ENCODE assay signal across 16 cellular contexts in genomic region chr11:59574932-59575904, GRCh38. TPM values are rescaled to one million over a fixed set of nuclear protein-coding genes. Genes with fewer than 3 reads are reported as not detected.
DNase-seq lines count a peak whose midpoint lies in the region; ATAC-seq, FAIRE-seq and TF ChIP-seq lines count a peak whose summit lies in the region.
"Had no signal": no experiment of that assay in that cellular context is flagged by ENCODE, and none has a peak within 500 bp of the region (broad histone marks: within the 10 kb centered on the region; RNA-seq: fewer than 3 reads in every experiment).

No MANE protein-coding gene starts in this region.

- BruUV-seq in HepG2 (replicated peaks; lab: Mats Ljungman, UMichigan), result no TSS peak

- no peaks in the 10 kb centered on the region for H3K27me3 ChIP-seq in CD4-positive, CD25-positive, alpha-beta regulatory T cell (ENCODE audit: control insufficient read depth, insufficient read depth, low read length)
- no peaks in the 10 kb centered on the region for H3K27me3 ChIP-seq in HepG2 (ENCODE audit: control insufficient read depth in 1 of 2, insufficient read depth in 2 of 2, low read length in 2 of 2)
- H3K27me3 ChIP-seq: pancreas had no signal

- TF ChIP-seq EP300 in HepG2 (IDR thresholded peaks at IDR 0.05; ENCODE audit: low read depth in 2 of 2, low read length in 2 of 2) (no peak), HepG2 (CRISPR knock-in tag; IDR thresholded peaks at IDR 0.05; ENCODE audit: borderline replicate concordance) (no peak)

- no peak overlapping the region for H3K9ac ChIP-seq in HepG2 (ENCODE audit: insufficient read depth, low read depth, low read length)

- H3K4me2 ChIP-seq in HepG2 (ENCODE audit: low read depth, low read length), result no peak overlapping the region

- no peak overlapping the region for H3K4me3 Mint-ChIP-seq in CD4-positive, CD25-positive, alpha-beta regulatory T cell
- H3K4me3 Mint-ChIP-seq in T-helper 17 cell, result peak overlapping the region; percentile 31
- H3K4me3 Mint-ChIP-seq: T-helper 1 cell treated with Interleukin-12 subunit alpha and Interleukin-12 subunit beta and Interleukin-4 antibody, amounts not matched to agents 30 μg/mL and 1 μg/mL, for 36 hours had no signal

- H3K36me3 ChIP-seq in CD4-positive, CD25-positive, alpha-beta regulatory T cell (ENCODE audit: control insufficient read depth, insufficient read depth, low read length), result peaks cover 56% of the 10 kb centered on the region
- peaks cover 11 to 37% of the 10 kb centered on the region in 2 experiments for H3K36me3 ChIP-seq in HepG2 (replicated peaks in 1 of 2; ENCODE audit: control insufficient read depth in 1 of 2, insufficient read depth in 2 of 2, low read length in 2 of 2)

- CTCF ChIA-PET in HepG2 (lab: Yijun Ruan, JAX; ENCODE audit: low intra/inter-chr PET ratio, low total read pairs), result no interaction called here

- H3K27ac Mint-ChIP-seq in CD4-positive, CD25-positive, alpha-beta regulatory T cell, result peak overlapping the region in 2 of 3 donors; percentile 5 to 60
- H3K27ac Mint-ChIP-seq in T-helper 17 cell, result no peak overlapping the region
- H3K27ac Mint-ChIP-seq: T-helper 1 cell treated with Interleukin-12 subunit alpha and Interleukin-12 subunit beta and Interleukin-4 antibody, amounts not matched to agents 30 μg/mL and 1 μg/mL, for 36 hours had no signal

- no peak overlapping the region for H3K4me3 ChIP-seq in CD4-positive, CD25-positive, alpha-beta regulatory T cell (ENCODE audit: low read depth, low read length)
- no peak overlapping the region for H3K4me3 ChIP-seq in HepG2 (replicated peaks in 1 of 3; ENCODE audit: insufficient read depth in 1 of 3, low read depth in 2 of 3, low read length in 3 of 3)
- H3K4me3 ChIP-seq: pancreas had no signal

- 83% methylated on average over 6 of the region's 6 CpGs for WGBS in HepG2 (ENCODE audit: low lambda C conversion rate)

- TF ChIP-seq RAD21 in HepG2 (CRISPR knock-in tag; IDR thresholded peaks at IDR 0.05), result no peak

- no peak overlapping the region for H2AFZ ChIP-seq in HepG2 (ENCODE audit: low read length)

- H3K9me3 Mint-ChIP-seq in CD4-positive, CD25-positive, alpha-beta regulatory T cell, result peaks cover 0 to 2% (median 0%) of the 10 kb centered on the region in 7 donors
- H3K9me3 Mint-ChIP-seq: T-helper 1 cell treated with Interleukin-12 subunit alpha and Interleukin-12 subunit beta and Interleukin-4 antibody, amounts not matched to agents 30 μg/mL and 1 μg/mL, for 36 hours had no signal

- no peak overlapping the region for H3K27ac ChIP-seq in CD4-positive, CD25-positive, alpha-beta regulatory T cell (ENCODE audit: insufficient read depth, low read length, poor library complexity, severe bottlenecking)
- no peak overlapping the region for H3K27ac ChIP-seq in HepG2 (ENCODE audit: extremely low read length, insufficient read depth, low read length)
- H3K27ac ChIP-seq: pancreas had no signal

- H3K9me3 ChIP-seq in CD4-positive, CD25-positive, alpha-beta regulatory T cell (ENCODE audit: control insufficient read depth in 2 of 2, low read length in 2 of 2), result no peaks in the 10 kb centered on the region
- H3K9me3 ChIP-seq in T-helper 17 cell (ENCODE audit: control insufficient read depth, low read length, poor library complexity, severe bottlenecking) (no peaks in the 10 kb centered on the region), HepG2 (ENCODE audit: low read length) (no peaks in the 10 kb centered on the region)
- H3K9me3 ChIP-seq: pancreas had no signal

- intact Hi-C loops in HepG2 (cut with micrococcal nuclease; ENCODE audit: unreplicated experiment), result no loop called here
- intact Hi-C loops in sciatic nerve (cut with DNase I), result no loop called here

- in situ Hi-C loops in HepG2 (cut with HindIII; ENCODE audit: extremely low pct_ligation_motif_present, low pct_unique_long_range_greater_than_20kb), result no loop called here

- no peaks in the 10 kb centered on the region for H3K27me3 Mint-ChIP-seq in CD4-positive, CD25-positive, alpha-beta regulatory T cell
- H3K27me3 Mint-ChIP-seq in T-helper 17 cell, result no peaks in the 10 kb centered on the region

- H4K20me1 ChIP-seq in HepG2 (ENCODE audit: insufficient read depth, low read length), result no peaks in the 10 kb centered on the region

- no peak for TF ChIP-seq POLR2A in HepG2 (IDR thresholded peaks at IDR 0.05; ENCODE audit: insufficient read depth in 1 of 2, low read depth in 2 of 2, low read length in 2 of 2)

- FAIRE-seq in HepG2 (lab: Jason Lieb, UNC), result no peak
- FAIRE-seq: endothelial cell of umbilical vein, pancreas had no signal

- no peaks in the 10 kb centered on the region for H3K79me2 ChIP-seq in HepG2 (ENCODE audit: insufficient read depth, low read length)

- H3K4me1 ChIP-seq in CD4-positive, CD25-positive, alpha-beta regulatory T cell (ENCODE audit: control insufficient read depth, insufficient read depth, low read length, poor library complexity, severe bottlenecking), result no peaks in the 10 kb centered on the region
- peaks cover 12% of the 10 kb centered on the region; the same call in 1 of the 2 replicates for H3K4me1 ChIP-seq in HepG2 (ENCODE audit: insufficient read depth, low read length)
- H3K4me1 ChIP-seq: pancreas had no signal

- peaks cover 46% of the 10 kb centered on the region for H3K36me3 Mint-ChIP-seq in CD4-positive, CD25-positive, alpha-beta regulatory T cell
- H3K36me3 Mint-ChIP-seq in T-helper 17 cell (ENCODE audit: low read depth), result peaks cover 8% of the 10 kb centered on the region

- H3K4me1 Mint-ChIP-seq in CD4-positive, CD25-positive, alpha-beta regulatory T cell, result no peaks in the 10 kb centered on the region
- no peaks in the 10 kb centered on the region for H3K4me1 Mint-ChIP-seq in T-helper 17 cell

- DNase-seq in CD4-positive, CD25-positive, alpha-beta regulatory T cell, result no peak
- DNase-seq in T-helper 17 cell (no peak), HepG2 (ENCODE audit: low spot score) (no peak), sciatic nerve (ENCODE audit: low spot score) (no peak), NCI-H524 (lab: John Stamatoyannopoulos, UW) (no peak), NCI-H82 (lab: John Stamatoyannopoulos, UW) (no peak), occipital lobe (lab: John Stamatoyannopoulos, UW) (no peak)
- DNase-seq in stimulated activated CD4-positive, alpha-beta T cell treated with anti-CD3 and anti-CD28 coated beads, Interleukin-12 subunit alpha, Interleukin-12 subunit beta, amount 100 ng/mL, for 4 hours, result no peak
- DNase-seq: activated CD8-positive, alpha-beta memory T cell treated with anti-CD3 and anti-CD28 coated beads, Interleukin-2, amount 50 U/mL, for 4 hours; DMS79 treated with DMSO at 0.1 percent for 48 hours; Karpas-422; mesendoderm; NCI-H2171; pancreas had no signal

- POLR2A ChIA-PET in HepG2 (lab: Yijun Ruan, JAX), result no interaction called here

- no peak for TF ChIP-seq CTCF in HepG2 (CRISPR knock-in tag; IDR thresholded peaks at IDR 0.05)

- no peak for ATAC-seq in CD4-positive, CD25-positive, alpha-beta regulatory T cell (ENCODE audit: low read depth in 2 of 2)
- ATAC-seq in T-helper 17 cell (no peak), HepG2 (no peak), sciatic nerve (peak; percentile 65)

TF ChIP-seq in HepG2, 621 proteins besides CTCF, POLR2A, EP300 and RAD21:
- TF ChIP-seq MAFK (conservative IDR thresholded peaks at IDR 0.05 in 1 of 2, IDR thresholded peaks at IDR 0.05 in 1 of 2; ENCODE audit: low read length in 2 of 2) (peak; percentile 7 to 18; a peak in 1 of 4 replicates), HNRNPK (IDR thresholded peaks at IDR 0.05; ENCODE audit: low read depth, low read length, poor library complexity, severe bottlenecking) (no peak), KDM5A (IDR thresholded peaks at IDR 0.05; ENCODE audit: borderline replicate concordance, low read length) (no peak)

RNA-seq across cellular contexts. Expression of gene OSBP, which starts 40.4 kb away (rescaled TPM):
- 50.9 TPM for total RNA-seq in CD4-positive, CD25-positive, alpha-beta regulatory T cell
- 10 to 100 TPM; 23.9 to 30.9 (median 27.3) TPM for polyA plus RNA-seq in CD4-positive, CD25-positive, alpha-beta regulatory T cell
- total RNA-seq in T-helper 17 cell, result 10 to 100 TPM; 53.0 to 63.1 TPM
- total RNA-seq in HepG2 (2016; rRNA removed; fragmentation: Illumina TruSeq; extraction: Trizol), result 13.5 and 23.0 TPM in 2 replicates
- 2.7 and 3.3 TPM in 2 replicates for total RNA-seq in HepG2 (2016; cell fraction: cytosol; rRNA removed; fragmentation: Illumina TruSeq; extraction: Trizol; ENCODE audit: low read depth)
- 12.8 and 21.9 TPM in 2 replicates for total RNA-seq in HepG2 (2016; cell fraction: insoluble cytoplasmic fraction; rRNA removed; fragmentation: Illumina TruSeq; extraction: Trizol)
- 9.1 and 9.5 TPM in 2 replicates for total RNA-seq in HepG2 (2016; cell fraction: membrane; rRNA removed; fragmentation: Illumina TruSeq; extraction: Trizol)
- total RNA-seq in HepG2 (2016; cell fraction: nucleus; rRNA removed; fragmentation: Illumina TruSeq; extraction: Trizol), result 20.1 and 23.2 TPM in 2 replicates
- 12.1 and 12.5 TPM in 2 replicates for polyA plus RNA-seq in HepG2 (2011; rRNA removed)
- 7.0 and 11.1 TPM in 2 replicates for polyA plus RNA-seq in HepG2 (2011; cell fraction: cytosol; rRNA removed)
- polyA plus RNA-seq in HepG2 (2011; cell fraction: nucleus; rRNA removed), result 12.1 and 14.0 TPM in 2 replicates
- polyA plus RNA-seq in HepG2 (2012), result 19.3 and 22.7 TPM in 2 replicates
- polyA plus RNA-seq in HepG2 (2016; cell fraction: cytosol; fragmentation: Illumina TruSeq; extraction: Trizol; ENCODE audit: low read depth), result 1.6 and 1.8 TPM in 2 replicates
- 18.6 and 21.3 TPM in 2 replicates for polyA plus RNA-seq in HepG2 (2016; cell fraction: insoluble cytoplasmic fraction; fragmentation: Illumina TruSeq; extraction: Trizol; ENCODE audit: low read depth)
- polyA plus RNA-seq in HepG2 (2016; cell fraction: membrane; fragmentation: Illumina TruSeq; extraction: Trizol; ENCODE audit: low read depth), result 3.9 and 4.6 TPM in 2 replicates
- 22.7 and 22.9 TPM in 2 replicates for polyA plus RNA-seq in HepG2 (2016; cell fraction: nucleus; fragmentation: Illumina TruSeq; extraction: Trizol; ENCODE audit: insufficient read depth, low read depth)
- polyA minus RNA-seq in HepG2 (2011; rRNA and poly(A)+ RNA removed; ENCODE audit: low replicate concordance), result 14.8 and 21.1 TPM in 2 replicates
- 18.6 and 21.7 TPM in 2 replicates for polyA minus RNA-seq in HepG2 (2011; cell fraction: cytosol; rRNA and poly(A)+ RNA removed)
- 26.3 and 27.6 TPM in 2 replicates for polyA minus RNA-seq in HepG2 (2011; cell fraction: nucleus; rRNA and poly(A)+ RNA removed)
- total RNA-seq in sciatic nerve, result 45.5 TPM
- total RNA-seq in occipital lobe, result 30.6 TPM
